In the genomic region with DNA sequence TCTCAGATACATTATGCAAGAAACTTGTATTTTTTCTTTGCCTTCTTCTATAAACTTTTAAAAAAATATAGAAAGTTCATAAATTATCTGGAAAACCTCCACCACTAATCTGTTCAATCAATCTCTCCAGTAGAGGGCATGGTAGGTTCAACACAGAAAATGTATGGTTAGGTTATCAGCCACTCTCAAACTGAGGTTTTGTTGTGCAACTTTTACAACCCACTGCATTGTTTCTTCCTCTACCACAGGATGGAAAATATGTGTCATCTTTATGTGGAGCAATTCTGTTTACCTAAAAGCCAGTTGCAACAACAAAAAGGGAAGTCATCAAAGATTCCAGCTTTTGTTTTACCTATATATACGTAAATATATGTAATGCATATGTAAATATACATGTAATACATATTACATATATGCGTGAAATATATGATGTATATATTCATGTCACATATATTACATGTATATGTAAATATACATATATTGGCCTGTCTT, we compare ENCODE assay signal across 1 cellular context.
TF ChIP-seq lines count a peak whose summit lies in the region.

No MANE protein-coding gene starts in this region.

TF ChIP-seq in GM23338, 12 proteins besides CTCF, POLR2A, EP300 and RAD21 (continued from another document):
- TF ChIP-seq, protein P1, sequence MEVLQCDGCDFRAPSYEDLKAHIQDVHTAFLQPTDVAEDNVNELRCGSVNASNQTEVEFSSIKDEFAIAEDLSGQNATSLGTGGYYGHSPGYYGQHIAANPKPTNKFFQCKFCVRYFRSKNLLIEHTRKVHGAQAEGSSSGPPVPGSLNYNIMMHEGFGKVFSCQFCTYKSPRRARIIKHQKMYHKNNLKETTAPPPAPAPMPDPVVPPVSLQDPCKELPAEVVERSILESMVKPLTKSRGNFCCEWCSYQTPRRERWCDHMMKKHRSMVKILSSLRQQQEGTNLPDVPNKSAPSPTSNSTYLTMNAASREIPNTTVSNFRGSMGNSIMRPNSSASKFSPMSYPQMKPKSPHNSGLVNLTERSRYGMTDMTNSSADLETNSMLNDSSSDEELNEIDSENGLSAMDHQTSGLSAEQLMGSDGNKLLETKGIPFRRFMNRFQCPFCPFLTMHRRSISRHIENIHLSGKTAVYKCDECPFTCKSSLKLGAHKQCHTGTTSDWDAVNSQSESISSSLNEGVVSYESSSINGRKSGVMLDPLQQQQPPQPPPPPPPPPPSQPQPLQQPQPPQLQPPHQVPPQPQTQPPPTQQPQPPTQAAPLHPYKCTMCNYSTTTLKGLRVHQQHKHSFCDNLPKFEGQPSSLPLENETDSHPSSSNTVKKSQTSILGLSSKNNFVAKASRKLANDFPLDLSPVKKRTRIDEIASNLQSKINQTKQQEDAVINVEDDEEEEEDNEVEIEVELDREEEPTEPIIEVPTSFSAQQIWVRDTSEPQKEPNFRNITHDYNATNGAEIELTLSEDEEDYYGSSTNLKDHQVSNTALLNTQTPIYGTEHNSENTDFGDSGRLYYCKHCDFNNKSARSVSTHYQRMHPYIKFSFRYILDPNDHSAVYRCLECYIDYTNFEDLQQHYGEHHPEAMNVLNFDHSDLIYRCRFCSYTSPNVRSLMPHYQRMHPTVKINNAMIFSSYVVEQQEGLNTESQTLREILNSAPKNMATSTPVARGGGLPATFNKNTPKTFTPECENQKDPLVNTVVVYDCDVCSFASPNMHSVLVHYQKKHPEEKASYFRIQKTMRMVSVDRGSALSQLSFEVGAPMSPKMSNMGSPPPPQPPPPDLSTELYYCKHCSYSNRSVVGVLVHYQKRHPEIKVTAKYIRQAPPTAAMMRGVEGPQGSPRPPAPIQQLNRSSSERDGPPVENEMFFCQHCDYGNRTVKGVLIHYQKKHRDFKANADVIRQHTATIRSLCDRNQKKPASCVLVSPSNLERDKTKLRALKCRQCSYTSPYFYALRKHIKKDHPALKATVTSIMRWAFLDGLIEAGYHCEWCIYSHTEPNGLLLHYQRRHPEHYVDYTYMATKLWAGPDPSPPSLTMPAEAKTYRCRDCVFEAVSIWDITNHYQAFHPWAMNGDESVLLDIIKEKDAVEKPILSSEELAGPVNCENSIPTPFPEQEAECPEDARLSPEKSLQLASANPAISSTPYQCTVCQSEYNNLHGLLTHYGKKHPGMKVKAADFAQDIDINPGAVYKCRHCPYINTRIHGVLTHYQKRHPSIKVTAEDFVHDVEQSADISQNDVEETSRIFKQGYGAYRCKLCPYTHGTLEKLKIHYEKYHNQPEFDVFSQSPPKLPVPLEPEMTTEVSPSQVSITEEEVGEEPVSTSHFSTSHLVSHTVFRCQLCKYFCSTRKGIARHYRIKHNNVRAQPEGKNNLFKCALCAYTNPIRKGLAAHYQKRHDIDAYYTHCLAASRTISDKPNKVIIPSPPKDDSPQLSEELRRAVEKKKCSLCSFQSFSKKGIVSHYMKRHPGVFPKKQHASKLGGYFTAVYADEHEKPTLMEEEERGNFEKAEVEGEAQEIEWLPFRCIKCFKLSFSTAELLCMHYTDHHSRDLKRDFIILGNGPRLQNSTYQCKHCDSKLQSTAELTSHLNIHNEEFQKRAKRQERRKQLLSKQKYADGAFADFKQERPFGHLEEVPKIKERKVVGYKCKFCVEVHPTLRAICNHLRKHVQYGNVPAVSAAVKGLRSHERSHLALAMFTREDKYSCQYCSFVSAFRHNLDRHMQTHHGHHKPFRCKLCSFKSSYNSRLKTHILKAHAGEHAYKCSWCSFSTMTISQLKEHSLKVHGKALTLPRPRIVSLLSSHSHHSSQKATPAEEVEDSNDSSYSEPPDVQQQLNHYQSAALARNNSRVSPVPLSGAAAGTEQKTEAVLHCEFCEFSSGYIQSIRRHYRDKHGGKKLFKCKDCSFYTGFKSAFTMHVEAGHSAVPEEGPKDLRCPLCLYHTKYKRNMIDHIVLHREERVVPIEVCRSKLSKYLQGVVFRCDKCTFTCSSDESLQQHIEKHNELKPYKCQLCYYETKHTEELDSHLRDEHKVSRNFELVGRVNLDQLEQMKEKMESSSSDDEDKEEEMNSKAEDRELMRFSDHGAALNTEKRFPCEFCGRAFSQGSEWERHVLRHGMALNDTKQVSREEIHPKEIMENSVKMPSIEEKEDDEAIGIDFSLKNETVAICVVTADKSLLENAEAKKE (CRISPR knock-in tag; IDR thresholded peaks at IDR 0.05) = no peak
